ENCODE assay signal across 1 cellular context in genomic region chr10:128105383-128105782, GRCh38.
TF ChIP-seq lines count a peak whose summit lies in the region.

No MANE protein-coding gene starts in this region.

TF ChIP-seq in K562, 482 proteins besides CTCF, POLR2A, EP300 and RAD21 (continued from another document):
- TF ChIP-seq MGA (IDR thresholded peaks at IDR 0.05) (no peak), KDM5B (IDR thresholded peaks at IDR 0.05; ENCODE audit: insufficient replicate concordance, low read depth, low read length) (no peak), YY1 (IDR thresholded peaks at IDR 0.05; ENCODE audit: borderline replicate concordance in 1 of 3, control insufficient read depth in 1 of 3, extremely low read depth in 1 of 3, insufficient read depth in 3 of 3, insufficient read length in 1 of 3, insufficient replicate concordance in 2 of 3, low read depth in 1 of 3, low read length in 2 of 3) (no peak), NFRKB (IDR thresholded peaks at IDR 0.05; ENCODE audit: low read depth) (no peak), HEY1 (CRISPR knock-in tag; IDR thresholded peaks at IDR 0.05; ENCODE audit: borderline replicate concordance) (no peak), CBX8 (IDR thresholded peaks at IDR 0.05; ENCODE audit: borderline replicate concordance, extremely low read depth, low read depth, low read length, poor library complexity, severe bottlenecking) (no peak), FOSL1 (tag; conservative IDR thresholded peaks at IDR 0.05) (no peak), RB1 (IDR thresholded peaks at IDR 0.05; ENCODE audit: low read depth) (no peak), PPARD (CRISPR knock-in tag; IDR thresholded peaks at IDR 0.05) (no peak), ZNF740 (CRISPR knock-in tag; IDR thresholded peaks at IDR 0.05) (no peak), ZNF740 (tag; IDR thresholded peaks at IDR 0.05) (no peak), STAG1 (CRISPR knock-in tag; IDR thresholded peaks at IDR 0.05; ENCODE audit: borderline replicate concordance) (no peak), ADNP (tag; IDR thresholded peaks at IDR 0.05) (no peak)
- TF ChIP-seq, protein P1, sequence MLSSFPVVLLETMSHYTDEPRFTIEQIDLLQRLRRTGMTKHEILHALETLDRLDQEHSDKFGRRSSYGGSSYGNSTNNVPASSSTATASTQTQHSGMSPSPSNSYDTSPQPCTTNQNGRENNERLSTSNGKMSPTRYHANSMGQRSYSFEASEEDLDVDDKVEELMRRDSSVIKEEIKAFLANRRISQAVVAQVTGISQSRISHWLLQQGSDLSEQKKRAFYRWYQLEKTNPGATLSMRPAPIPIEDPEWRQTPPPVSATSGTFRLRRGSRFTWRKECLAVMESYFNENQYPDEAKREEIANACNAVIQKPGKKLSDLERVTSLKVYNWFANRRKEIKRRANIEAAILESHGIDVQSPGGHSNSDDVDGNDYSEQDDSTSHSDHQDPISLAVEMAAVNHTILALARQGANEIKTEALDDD (IDR thresholded peaks at IDR 0.05) = no peak
